ENCODE assay signal across 9 cellular contexts in the genomic region with DNA sequence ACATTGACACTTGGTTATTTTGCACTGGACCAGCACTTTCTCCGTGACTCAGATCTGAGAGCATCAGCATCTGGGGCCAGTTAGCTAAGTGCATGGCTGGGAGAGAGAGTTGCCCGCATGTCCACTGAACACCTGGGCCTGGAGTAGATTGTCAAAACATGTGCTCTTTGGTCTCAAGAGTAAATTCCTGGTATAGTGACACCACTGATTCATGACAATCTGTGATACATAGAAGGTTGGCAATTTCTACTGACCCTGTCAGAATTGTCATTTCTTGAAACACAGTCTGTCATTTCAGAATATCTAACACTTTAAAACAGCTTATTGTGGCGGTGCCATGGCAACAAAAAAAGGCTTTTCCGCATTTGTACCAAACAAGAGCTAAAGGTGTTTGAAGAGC.
"Had no signal": no experiment of that assay in that cellular context is flagged by ENCODE, and none has a peak within 500 bp of the region (broad histone marks: within the 10 kb centered on the region; RNA-seq: fewer than 3 reads in every experiment).

No MANE protein-coding gene starts in this region.

- ATAC-seq: HCT116, HepG2 had no signal

- H3K4me3 ChIP-seq: GM23248, HAP-1 had no signal

- H2AFZ ChIP-seq: GM23248 had no signal

- H3K36me3 ChIP-seq: HAP-1 had no signal

- H3K4me1 ChIP-seq: HAP-1 had no signal

- H3K9ac ChIP-seq: GM23248 had no signal

- H3K27ac ChIP-seq: GM23248, HL-60 had no signal

- DNase-seq: GM23248, GOT3, H7, HFFc6, KBM-7 had no signal

- H3K9me3 ChIP-seq: HAP-1 had no signal
